1 cellular context compared by ENCODE assay signal in genomic region chr13:53150568-53150967, GRCh38.
TF ChIP-seq lines count a peak whose summit lies in the region.

No MANE protein-coding gene starts in this region.

TF ChIP-seq in IMR-90, 13 proteins besides CTCF, POLR2A, EP300 and RAD21:
- no peak for TF ChIP-seq SMC3 (IDR thresholded peaks at IDR 0.05; ENCODE audit: low read depth, low read length)
- no peak for TF ChIP-seq CEBPB (IDR thresholded peaks at IDR 0.05; ENCODE audit: low read depth, low read length)
- peak; percentile 15; the same call in 1 of the 2 replicates for TF ChIP-seq USF2 (IDR thresholded peaks at IDR 0.05; ENCODE audit: low read depth, low read length)
- TF ChIP-seq NFE2L2 (IDR thresholded peaks at IDR 0.05; ENCODE audit: low read depth, low read length), result no peak
- no peak for TF ChIP-seq CHD1 (IDR thresholded peaks at IDR 0.05; ENCODE audit: low read depth, low read length)
- no peak for TF ChIP-seq MAZ (IDR thresholded peaks at IDR 0.05; ENCODE audit: borderline replicate concordance, low read depth, low read length)
- no peak for TF ChIP-seq RFX5 (IDR thresholded peaks at IDR 0.05; ENCODE audit: low read depth, low read length)
- TF ChIP-seq ELK1 (IDR thresholded peaks at IDR 0.05; ENCODE audit: borderline replicate concordance, low read depth, low read length), result no peak
